ENCODE assay signal across 24 cellular contexts in genomic region chr11:78722786-78723185, GRCh38.
"Had no signal": no experiment of that assay in that cellular context is flagged by ENCODE, and none has a peak within 500 bp of the region (broad histone marks: within the 10 kb centered on the region; RNA-seq: fewer than 3 reads in every experiment).

No MANE protein-coding gene starts in this region.

- H3K36me3 ChIP-seq: heart right ventricle, left lung, sigmoid colon, suprapubic skin, tibial nerve, uterus had no signal

- H3K4me2 ChIP-seq: smooth muscle cell had no signal

- H3K27me3 ChIP-seq: esophagus muscularis mucosa, left lung, sigmoid colon, stomach, suprapubic skin, tibial nerve, uterus had no signal

- H3K9me3 ChIP-seq: esophagus muscularis mucosa, heart right ventricle, left lung, sigmoid colon, stomach, suprapubic skin, tibial nerve, uterus had no signal

- H3K4me1 ChIP-seq: left lung, sigmoid colon, stomach, suprapubic skin, tibial nerve, uterus had no signal

- ATAC-seq: activated CD4-positive, CD25-positive, alpha-beta regulatory T cell treated with anti-CD3 and anti-CD28 coated beads, Interleukin-2, amount 50 U/mL, for 24 hours; activated T-cell treated with anti-CD3 and anti-CD28 coated beads, Interleukin-2, amount 50 U/mL, for 72 hours; heart right ventricle; left lung; natural killer cell; stimulated activated memory B cell treated with anti-CD40 and anti-IgM and Interleukin-4, amounts not matched to agents 10 μg/mL and 1 μg/mL and 100 μg/mL, for 72 hours had no signal

- H3K27ac ChIP-seq: coronary artery, esophagus muscularis mucosa, heart right ventricle, left lung, sigmoid colon, stomach, suprapubic skin, tibial nerve, uterus, VCaP had no signal

- DNase-seq: activated CD4-positive, alpha-beta memory T cell treated with anti-CD3 and anti-CD28 coated beads, Interleukin-2, amount 10 ng/mL, durations not matched to agents 7 days and 5 days; activated CD4-positive, alpha-beta T cell treated with anti-CD3 and anti-CD28 coated beads, Interleukin-2, amount 10 ng/mL, durations not matched to agents 24 days and 14 days; activated effector memory CD4-positive, alpha-beta T cell treated with anti-CD3 and anti-CD28 coated beads, Interleukin-2, amount 50 U/mL, for 16 hours; activated naive CD4-positive, alpha-beta T cell treated with anti-CD3 and anti-CD28 coated beads, Interleukin-2, amount 10 ng/mL, durations not matched to agents 7 days and 5 days; activated T-cell treated with anti-CD3 and anti-CD28 coated beads, Interleukin-2, amount 50 U/mL, for 72 hours; anterior cingulate cortex; cerebellar nuclear complex; heart right ventricle; kidney; left lung; natural killer cell; retina; sigmoid colon; stimulated activated CD4-positive, alpha-beta T cell treated with anti-CD3 and anti-CD28 coated beads, Interleukin-15, amount 100 ng/mL, for 24 hours; stomach; uterus had no signal

- H3K4me3 ChIP-seq: coronary artery, esophagus muscularis mucosa, heart right ventricle, left lung, sigmoid colon, smooth muscle cell, stomach, suprapubic skin, tibial nerve, uterus had no signal
